7 cellular contexts compared by ENCODE assay signal in genomic region chr4:151928112-151928511, GRCh38.
"Had no signal": no experiment of that assay in that cellular context is flagged by ENCODE, and none has a peak within 500 bp of the region (broad histone marks: within the 10 kb centered on the region; RNA-seq: fewer than 3 reads in every experiment).

No MANE protein-coding gene starts in this region.

- H3K27ac ChIP-seq: HL-60 had no signal

- ATAC-seq: HepG2, K562 had no signal

- H3K4me3 Mint-ChIP-seq: IgD-negative memory B cell had no signal

- H3K4me3 ChIP-seq: K562 had no signal

- DNase-seq: IMR-90, KBM-7, KG1 had no signal

- H3K4me1 Mint-ChIP-seq: IgD-negative memory B cell had no signal
